1 cellular context compared by ENCODE assay signal in genomic region chr17:62905233-62905632, GRCh38.
TF ChIP-seq lines count a peak whose summit lies in the region.

No MANE protein-coding gene starts in this region.

TF ChIP-seq in HepG2, 621 proteins besides CTCF, POLR2A, EP300 and RAD21:
- TF ChIP-seq ZBTB40 (IDR thresholded peaks at IDR 0.05): no peak
- TF ChIP-seq ZBTB40 (CRISPR knock-in tag; IDR thresholded peaks at IDR 0.05): 0 out of 2 replicates have a peak, but pooled peaks have one; percentile 41
- no peak for TF ChIP-seq ZNF7 (CRISPR knock-in tag; IDR thresholded peaks at IDR 0.05)
